Comparison of ENCODE assay signal across 1 cellular context in genomic region chr2:39107724-39108273, GRCh38.
TF ChIP-seq lines count a peak whose summit lies in the region.

No MANE protein-coding gene starts in this region.

TF ChIP-seq in GM12878, 131 proteins besides CTCF, POLR2A, EP300 and RAD21:
- TF ChIP-seq ZNF207 (IDR thresholded peaks at IDR 0.05; ENCODE audit: borderline replicate concordance) (no peak), NFXL1 (IDR thresholded peaks at IDR 0.05; ENCODE audit: borderline replicate concordance) (no peak), MYC (IDR thresholded peaks at IDR 0.05; ENCODE audit: insufficient read depth, insufficient read length, insufficient replicate concordance, low read length, severe bottlenecking) (no peak), ZZZ3 (IDR thresholded peaks at IDR 0.05; ENCODE audit: control insufficient read depth, insufficient read length, low read depth) (no peak), CREM (IDR thresholded peaks at IDR 0.05; ENCODE audit: low read depth) (no peak), WRNIP1 (IDR thresholded peaks at IDR 0.05; ENCODE audit: borderline replicate concordance, low read depth, low read length) (no peak), MXI1 (IDR thresholded peaks at IDR 0.05; ENCODE audit: low read depth, low read length) (no peak), ZNF217 (IDR thresholded peaks at IDR 0.05) (no peak), ZNF384 (IDR thresholded peaks at IDR 0.05; ENCODE audit: borderline replicate concordance, low read depth, low read length) (no peak), TCF3 (IDR thresholded peaks at IDR 0.05; ENCODE audit: borderline replicate concordance, insufficient read depth, low read depth, low read length) (no peak), SREBF2 (IDR thresholded peaks at IDR 0.05; ENCODE audit: low read length) (no peak), PBX3 (IDR thresholded peaks at IDR 0.05; ENCODE audit: insufficient replicate concordance, low read depth, low read length) (no peak), BCL11A (IDR thresholded peaks at IDR 0.05; ENCODE audit: low read depth, low read length) (no peak)
- TF ChIP-seq, protein P1, sequence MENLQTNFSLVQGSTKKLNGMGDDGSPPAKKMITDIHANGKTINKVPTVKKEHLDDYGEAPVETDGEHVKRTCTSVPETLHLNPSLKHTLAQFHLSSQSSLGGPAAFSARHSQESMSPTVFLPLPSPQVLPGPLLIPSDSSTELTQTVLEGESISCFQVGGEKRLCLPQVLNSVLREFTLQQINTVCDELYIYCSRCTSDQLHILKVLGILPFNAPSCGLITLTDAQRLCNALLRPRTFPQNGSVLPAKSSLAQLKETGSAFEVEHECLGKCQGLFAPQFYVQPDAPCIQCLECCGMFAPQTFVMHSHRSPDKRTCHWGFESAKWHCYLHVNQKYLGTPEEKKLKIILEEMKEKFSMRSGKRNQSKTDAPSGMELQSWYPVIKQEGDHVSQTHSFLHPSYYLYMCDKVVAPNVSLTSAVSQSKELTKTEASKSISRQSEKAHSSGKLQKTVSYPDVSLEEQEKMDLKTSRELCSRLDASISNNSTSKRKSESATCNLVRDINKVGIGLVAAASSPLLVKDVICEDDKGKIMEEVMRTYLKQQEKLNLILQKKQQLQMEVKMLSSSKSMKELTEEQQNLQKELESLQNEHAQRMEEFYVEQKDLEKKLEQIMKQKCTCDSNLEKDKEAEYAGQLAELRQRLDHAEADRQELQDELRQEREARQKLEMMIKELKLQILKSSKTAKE (IDR thresholded peaks at IDR 0.05; ENCODE audit: low read depth, poor library complexity, severe bottlenecking) = no peak
- TF ChIP-seq, protein P2, sequence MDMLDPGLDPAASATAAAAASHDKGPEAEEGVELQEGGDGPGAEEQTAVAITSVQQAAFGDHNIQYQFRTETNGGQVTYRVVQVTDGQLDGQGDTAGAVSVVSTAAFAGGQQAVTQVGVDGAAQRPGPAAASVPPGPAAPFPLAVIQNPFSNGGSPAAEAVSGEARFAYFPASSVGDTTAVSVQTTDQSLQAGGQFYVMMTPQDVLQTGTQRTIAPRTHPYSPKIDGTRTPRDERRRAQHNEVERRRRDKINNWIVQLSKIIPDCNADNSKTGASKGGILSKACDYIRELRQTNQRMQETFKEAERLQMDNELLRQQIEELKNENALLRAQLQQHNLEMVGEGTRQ (IDR thresholded peaks at IDR 0.05; ENCODE audit: borderline replicate concordance, low read depth, low read length) = no peak
